17 cellular contexts compared by ENCODE assay signal in genomic region chr7:69871886-69872592, GRCh38.
DNase-seq lines count a peak whose midpoint lies in the region; ATAC-seq and TF ChIP-seq lines count a peak whose summit lies in the region.
"Had no signal": no experiment of that assay in that cellular context is flagged by ENCODE, and none has a peak within 500 bp of the region (broad histone marks: within the 10 kb centered on the region; RNA-seq: fewer than 3 reads in every experiment).

No MANE protein-coding gene starts in this region.

- H3K27ac ChIP-seq in IMR-90 (ENCODE audit: insufficient read depth, low read length) (no peak overlapping the region), transverse colon (no peak overlapping the region)
- H3K27ac ChIP-seq: gastrocnemius medialis had no signal

- H3K18ac ChIP-seq in IMR-90 (ENCODE audit: low read depth, low read length): no peak overlapping the region

- TF ChIP-seq CTCF in IMR-90 (conservative IDR thresholded peaks at IDR 0.05; ENCODE audit: low read depth, low read length) (no peak), astrocyte of the spinal cord (IDR thresholded peaks at IDR 0.05; ENCODE audit: low read depth, low read length) (no peak), transverse colon (IDR thresholded peaks at IDR 0.05) (no peak)

- H3K27ac Mint-ChIP-seq in immature natural killer cell: peak overlapping the region; percentile 63 to 88 (median 78)
- H3K27ac Mint-ChIP-seq: activated naive CD4-positive, alpha-beta T cell treated with anti-CD3 and anti-CD28 coated beads for 36 hours; B cell; GM23338 had no signal

- in situ Hi-C loops in IMR-90 (cut with MboI; ENCODE audit: low sequenced_read_pairs) (no loop called here), astrocyte of the spinal cord (cut with HindIII; ENCODE audit: low sequenced_read_pairs) (no loop called here), transverse colon (cut with MboI; ENCODE audit: low pct_ligation_motif_present in 1 of 4, low pct_unique_long_range_greater_than_20kb in 1 of 4, low sequenced_read_pairs in 3 of 4) (no loop called here)

- dilution Hi-C loops in IMR-90 (cut with HindIII; ENCODE audit: low sequenced_read_pairs, unreplicated experiment): no loop called here

- peak; percentile 17; the same call in 1 of the 2 replicates for ATAC-seq in IMR-90 (ENCODE audit: low read depth)
- ATAC-seq: gastrocnemius medialis, GM23338 had no signal

- H3K14ac ChIP-seq in IMR-90 (replicated peaks; ENCODE audit: low read depth, low read length): no peak overlapping the region

- H3K56ac ChIP-seq in IMR-90 (ENCODE audit: extremely low read depth, insufficient read depth, low read length): no peak overlapping the region

- H4K20me1 ChIP-seq in IMR-90 (ENCODE audit: insufficient read depth, low read length): no peaks in the 10 kb centered on the region

- H3K4me3 ChIP-seq in IMR-90 (ENCODE audit: insufficient read depth, low read depth, low read length) (no peak overlapping the region), astrocyte of the spinal cord (ENCODE audit: low read depth, low read length) (no peak overlapping the region), skeletal muscle satellite cell (ENCODE audit: low read length) (no peak overlapping the region), transverse colon (no peak overlapping the region)
- H3K4me3 ChIP-seq: gastrocnemius medialis, GM23338 had no signal

- BruUV-seq in IMR-90 (replicated peaks; lab: Mats Ljungman, UMichigan): no TSS peak

- WGBS in IMR-90 (ENCODE audit: extremely low coverage in 2 of 2, insufficient read length in 1 of 2), 2 experiments: 50% methylated on average over 2 of the region's 10 CpGs; no CpG with 5 or more reads in 1 of the 2 experiments
- WGBS in transverse colon (ENCODE audit: low coverage in 1 of 2), 2 donors: 64 to 67% methylated on average over 8 to 10 of the region's 10 CpGs

- no peak overlapping the region for H4K5ac ChIP-seq in IMR-90 (ENCODE audit: low read depth, low read length)

- POLR2A ChIA-PET in IMR-90 (lab: Charles Lee; ENCODE audit: unreplicated experiment): no interaction called here

- TF ChIP-seq EP300 in transverse colon (IDR thresholded peaks at IDR 0.05; ENCODE audit: low read depth): no peak

- H2AK9ac ChIP-seq in IMR-90 (replicated peaks; ENCODE audit: low read depth, low read length, poor library complexity): no peak overlapping the region

- no peak overlapping the region for H3K4ac ChIP-seq in IMR-90 (ENCODE audit: low read depth, low read length)

- H3K23ac ChIP-seq in IMR-90 (ENCODE audit: low read depth, low read length): no peak overlapping the region

- H3K36me3 Mint-ChIP-seq in immature natural killer cell: no peaks in the 10 kb centered on the region

- H3K9me3 ChIP-seq in IMR-90 (ENCODE audit: control insufficient read depth, insufficient read depth, low read length): no peaks in the 10 kb centered on the region
- no peaks in the 10 kb centered on the region for H3K9me3 ChIP-seq in skeletal muscle satellite cell (replicated peaks; ENCODE audit: low read length)
- H3K9me3 ChIP-seq in transverse colon: no peaks in the 10 kb centered on the region
- H3K9me3 ChIP-seq: gastrocnemius medialis had no signal

- TF ChIP-seq RAD21 in IMR-90 (IDR thresholded peaks at IDR 0.05; ENCODE audit: low read length): no peak

- no peaks in the 10 kb centered on the region for H3K79me1 ChIP-seq in IMR-90 (ENCODE audit: low read depth in 1 of 2, low read length in 2 of 2)

- no peaks in the 10 kb centered on the region for H3K9me3 Mint-ChIP-seq in immature natural killer cell
- H3K9me3 Mint-ChIP-seq: GM23338 had no signal

- intact Hi-C loops in IMR-90 (cut with micrococcal nuclease): no loop called here
- intact Hi-C loops in transverse colon (cut with DNase I; ENCODE audit: low total_unique reads): no loop called here

- no peak overlapping the region for H2AFZ ChIP-seq in IMR-90 (replicated peaks; ENCODE audit: low read length, poor library complexity)
- H2AFZ ChIP-seq: GM23338 had no signal

- H4K8ac ChIP-seq in IMR-90 (ENCODE audit: low read depth in 2 of 2, low read length in 2 of 2): no peak overlapping the region

- peaks cover 40 to 46% of the 10 kb centered on the region in 2 donors for H3K4me1 Mint-ChIP-seq in immature natural killer cell
- H3K4me1 Mint-ChIP-seq: GM23338 had no signal

- peaks cover 0 to 1% (median 0%) of the 10 kb centered on the region in 3 donors for H3K27me3 Mint-ChIP-seq in immature natural killer cell (ENCODE audit: low read depth in 3 of 3)
- H3K27me3 Mint-ChIP-seq: B cell had no signal

- no peak overlapping the region for H3K4me2 ChIP-seq in IMR-90 (ENCODE audit: low read depth, low read length)
- H3K4me2 ChIP-seq in skeletal muscle satellite cell (ENCODE audit: low read length): peak overlapping the region; percentile 52
- H3K4me2 ChIP-seq: GM23338 had no signal

- H3K4me3 Mint-ChIP-seq in immature natural killer cell: peak overlapping the region in 3 of 5 donors; percentile 5 to 58 (median 54)
- H3K4me3 Mint-ChIP-seq: activated naive CD4-positive, alpha-beta T cell treated with anti-CD3 and anti-CD28 coated beads for 36 hours; B cell; GM23338 had no signal

- H3K9ac ChIP-seq in IMR-90 (ENCODE audit: low read depth, low read length): no peak overlapping the region
- H3K9ac ChIP-seq in skeletal muscle satellite cell (ENCODE audit: low read depth, low read length): peak overlapping the region; percentile 5

- no peaks in the 10 kb centered on the region for H3K27me3 ChIP-seq in IMR-90 (ENCODE audit: control insufficient read depth, insufficient read depth, low read length)
- no peaks in the 10 kb centered on the region for H3K27me3 ChIP-seq in skeletal muscle satellite cell (ENCODE audit: control insufficient read depth, insufficient read depth, low read length)
- no peaks in the 10 kb centered on the region for H3K27me3 ChIP-seq in transverse colon
- H3K27me3 ChIP-seq: gastrocnemius medialis had no signal

- H4K91ac ChIP-seq in IMR-90 (ENCODE audit: insufficient read depth, low read depth, low read length): no peak overlapping the region

- no peak overlapping the region for H2BK120ac ChIP-seq in IMR-90 (ENCODE audit: low read depth, low read length)

- H3K36me3 ChIP-seq in IMR-90 (ENCODE audit: control insufficient read depth, insufficient read depth, low read length) (no peaks in the 10 kb centered on the region), skeletal muscle satellite cell (ENCODE audit: insufficient read depth, low read length) (no peaks in the 10 kb centered on the region), transverse colon (no peaks in the 10 kb centered on the region)
- H3K36me3 ChIP-seq: gastrocnemius medialis had no signal

- no peak overlapping the region for H2BK15ac ChIP-seq in IMR-90 (ENCODE audit: low read depth, low read length)

- no peak overlapping the region for H2BK5ac ChIP-seq in IMR-90 (ENCODE audit: low read depth, low read length, poor library complexity, severe bottlenecking)

- no peaks in the 10 kb centered on the region for H3K9me1 ChIP-seq in IMR-90 (ENCODE audit: insufficient read depth, low read length)

- TF ChIP-seq POLR2A in IMR-90 (IDR thresholded peaks at IDR 0.05; ENCODE audit: low read depth, low read length) (no peak), transverse colon (IDR thresholded peaks at IDR 0.05) (no peak)

- H2BK20ac ChIP-seq in IMR-90 (ENCODE audit: low read depth, low read length): no peak overlapping the region

- DNase-seq in IMR-90 (no peak), astrocyte of the spinal cord (ENCODE audit: low read depth, low spot score) (peak; percentile 6), immature natural killer cell (no peak), transverse colon (no peak), SW 1271 (lab: John Stamatoyannopoulos, UW) (no peak)
- no peak for DNase-seq in activated CD4-positive, alpha-beta T cell treated with anti-CD3 and anti-CD28 coated beads for 48 hours
- DNase-seq: activated CD4-positive, CD25-positive, alpha-beta regulatory T cell treated with anti-CD3 and anti-CD28 coated beads, Interleukin-2, amount 50 U/mL, for 72 hours; activated CD8-positive, alpha-beta memory T cell treated with anti-CD3 and anti-CD28 coated beads, Interleukin-2, amount 50 U/mL, for 48 hours; activated naive CD4-positive, alpha-beta T cell treated with anti-CD3 and anti-CD28 coated beads for 36 hours; DMS153; gastrocnemius medialis; NCI-H187; NCI-H524; retina had no signal

- H2AK5ac ChIP-seq in IMR-90 (ENCODE audit: low read depth, low read length): no peak overlapping the region

- CTCF ChIA-PET in IMR-90 (lab: Yijun Ruan, JAX): no interaction called here

- no peaks in the 10 kb centered on the region for H3K4me1 ChIP-seq in IMR-90 (ENCODE audit: control insufficient read depth, insufficient read depth, low read length)
- peaks cover 17% of the 10 kb centered on the region for H3K4me1 ChIP-seq in skeletal muscle satellite cell (ENCODE audit: control insufficient read depth, insufficient read depth, low read length)
- H3K4me1 ChIP-seq in transverse colon: peaks cover 0 to 6% (median 0%) of the 10 kb centered on the region in 4 donors

TF ChIP-seq in IMR-90, 13 proteins besides CTCF, POLR2A, EP300 and RAD21:
- TF ChIP-seq SMC3 (IDR thresholded peaks at IDR 0.05; ENCODE audit: low read depth, low read length) (no peak), USF2 (IDR thresholded peaks at IDR 0.05; ENCODE audit: low read depth, low read length) (no peak), ELK1 (IDR thresholded peaks at IDR 0.05; ENCODE audit: borderline replicate concordance, low read depth, low read length) (no peak), CHD1 (IDR thresholded peaks at IDR 0.05; ENCODE audit: low read depth, low read length) (no peak), MXI1 (IDR thresholded peaks at IDR 0.05; ENCODE audit: borderline replicate concordance, low read depth, low read length) (no peak)
